In the genomic region with DNA sequence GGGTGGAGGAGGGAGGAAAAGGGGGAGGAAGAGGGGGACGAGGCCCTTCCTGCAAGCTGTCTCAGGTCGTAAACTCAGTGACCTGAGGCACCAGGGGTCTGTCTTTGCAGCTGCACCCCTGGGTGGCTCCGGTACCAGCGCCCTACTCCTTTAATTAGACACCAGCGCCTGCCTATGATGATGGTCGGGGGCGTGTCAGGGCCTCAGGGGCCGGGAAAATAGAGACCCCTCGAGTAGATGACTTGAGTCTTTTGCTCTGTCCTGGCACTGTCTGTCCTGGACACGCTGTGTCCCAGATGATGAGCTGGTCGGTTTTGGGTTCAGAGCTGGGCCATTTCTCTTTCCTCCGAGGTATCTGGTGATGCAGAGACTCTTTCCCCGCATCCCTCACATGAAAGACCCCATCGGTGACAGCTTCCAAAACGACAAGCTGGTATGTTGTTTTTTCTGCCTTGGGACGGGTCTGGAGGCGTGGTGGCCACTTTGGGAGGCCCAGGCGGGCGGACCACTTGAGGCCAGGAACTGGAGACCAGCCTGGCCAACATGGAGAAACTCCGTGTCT, we compare ENCODE assay signal across 1 cellular context.
TF ChIP-seq lines count a peak whose summit lies in the region.

No MANE protein-coding gene starts in this region.

TF ChIP-seq in WTC11, 78 proteins besides CTCF, POLR2A, EP300 and RAD21 (continued from another document):
- TF ChIP-seq, protein P1, sequence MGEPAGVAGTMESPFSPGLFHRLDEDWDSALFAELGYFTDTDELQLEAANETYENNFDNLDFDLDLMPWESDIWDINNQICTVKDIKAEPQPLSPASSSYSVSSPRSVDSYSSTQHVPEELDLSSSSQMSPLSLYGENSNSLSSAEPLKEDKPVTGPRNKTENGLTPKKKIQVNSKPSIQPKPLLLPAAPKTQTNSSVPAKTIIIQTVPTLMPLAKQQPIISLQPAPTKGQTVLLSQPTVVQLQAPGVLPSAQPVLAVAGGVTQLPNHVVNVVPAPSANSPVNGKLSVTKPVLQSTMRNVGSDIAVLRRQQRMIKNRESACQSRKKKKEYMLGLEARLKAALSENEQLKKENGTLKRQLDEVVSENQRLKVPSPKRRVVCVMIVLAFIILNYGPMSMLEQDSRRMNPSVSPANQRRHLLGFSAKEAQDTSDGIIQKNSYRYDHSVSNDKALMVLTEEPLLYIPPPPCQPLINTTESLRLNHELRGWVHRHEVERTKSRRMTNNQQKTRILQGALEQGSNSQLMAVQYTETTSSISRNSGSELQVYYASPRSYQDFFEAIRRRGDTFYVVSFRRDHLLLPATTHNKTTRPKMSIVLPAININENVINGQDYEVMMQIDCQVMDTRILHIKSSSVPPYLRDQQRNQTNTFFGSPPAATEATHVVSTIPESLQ (CRISPR knock-in tag; IDR thresholded peaks at IDR 0.05), result no peak
- TF ChIP-seq ETV6 (CRISPR knock-in tag; IDR thresholded peaks at IDR 0.05), result no peak
- TF ChIP-seq, protein P2, sequence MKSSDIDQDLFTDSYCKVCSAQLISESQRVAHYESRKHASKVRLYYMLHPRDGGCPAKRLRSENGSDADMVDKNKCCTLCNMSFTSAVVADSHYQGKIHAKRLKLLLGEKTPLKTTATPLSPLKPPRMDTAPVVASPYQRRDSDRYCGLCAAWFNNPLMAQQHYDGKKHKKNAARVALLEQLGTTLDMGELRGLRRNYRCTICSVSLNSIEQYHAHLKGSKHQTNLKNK (CRISPR knock-in tag; IDR thresholded peaks at IDR 0.05), result no peak
- TF ChIP-seq, protein P3, sequence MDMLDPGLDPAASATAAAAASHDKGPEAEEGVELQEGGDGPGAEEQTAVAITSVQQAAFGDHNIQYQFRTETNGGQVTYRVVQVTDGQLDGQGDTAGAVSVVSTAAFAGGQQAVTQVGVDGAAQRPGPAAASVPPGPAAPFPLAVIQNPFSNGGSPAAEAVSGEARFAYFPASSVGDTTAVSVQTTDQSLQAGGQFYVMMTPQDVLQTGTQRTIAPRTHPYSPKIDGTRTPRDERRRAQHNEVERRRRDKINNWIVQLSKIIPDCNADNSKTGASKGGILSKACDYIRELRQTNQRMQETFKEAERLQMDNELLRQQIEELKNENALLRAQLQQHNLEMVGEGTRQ (CRISPR knock-in tag; IDR thresholded peaks at IDR 0.05), result no peak
- no peak for TF ChIP-seq GABPB1 (CRISPR knock-in tag; IDR thresholded peaks at IDR 0.05)
- TF ChIP-seq, protein P4, sequence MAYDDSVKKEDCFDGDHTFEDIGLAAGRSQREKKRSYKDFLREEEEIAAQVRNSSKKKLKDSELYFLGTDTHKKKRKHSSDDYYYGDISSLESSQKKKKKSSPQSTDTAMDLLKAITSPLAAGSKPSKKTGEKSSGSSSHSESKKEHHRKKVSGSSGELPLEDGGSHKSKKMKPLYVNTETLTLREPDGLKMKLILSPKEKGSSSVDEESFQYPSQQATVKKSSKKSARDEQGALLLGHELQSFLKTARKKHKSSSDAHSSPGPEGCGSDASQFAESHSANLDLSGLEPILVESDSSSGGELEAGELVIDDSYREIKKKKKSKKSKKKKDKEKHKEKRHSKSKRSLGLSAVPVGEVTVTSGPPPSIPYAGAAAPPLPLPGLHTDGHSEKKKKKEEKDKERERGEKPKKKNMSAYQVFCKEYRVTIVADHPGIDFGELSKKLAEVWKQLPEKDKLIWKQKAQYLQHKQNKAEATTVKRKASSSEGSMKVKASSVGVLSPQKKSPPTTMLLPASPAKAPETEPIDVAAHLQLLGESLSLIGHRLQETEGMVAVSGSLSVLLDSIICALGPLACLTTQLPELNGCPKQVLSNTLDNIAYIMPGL (CRISPR knock-in tag; IDR thresholded peaks at IDR 0.05), result no peak
- TF ChIP-seq, protein P5, sequence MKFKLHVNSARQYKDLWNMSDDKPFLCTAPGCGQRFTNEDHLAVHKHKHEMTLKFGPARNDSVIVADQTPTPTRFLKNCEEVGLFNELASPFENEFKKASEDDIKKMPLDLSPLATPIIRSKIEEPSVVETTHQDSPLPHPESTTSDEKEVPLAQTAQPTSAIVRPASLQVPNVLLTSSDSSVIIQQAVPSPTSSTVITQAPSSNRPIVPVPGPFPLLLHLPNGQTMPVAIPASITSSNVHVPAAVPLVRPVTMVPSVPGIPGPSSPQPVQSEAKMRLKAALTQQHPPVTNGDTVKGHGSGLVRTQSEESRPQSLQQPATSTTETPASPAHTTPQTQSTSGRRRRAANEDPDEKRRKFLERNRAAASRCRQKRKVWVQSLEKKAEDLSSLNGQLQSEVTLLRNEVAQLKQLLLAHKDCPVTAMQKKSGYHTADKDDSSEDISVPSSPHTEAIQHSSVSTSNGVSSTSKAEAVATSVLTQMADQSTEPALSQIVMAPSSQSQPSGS (CRISPR knock-in tag; IDR thresholded peaks at IDR 0.05; ENCODE audit: borderline replicate concordance, low read depth), result no peak
- TF ChIP-seq, protein P6, sequence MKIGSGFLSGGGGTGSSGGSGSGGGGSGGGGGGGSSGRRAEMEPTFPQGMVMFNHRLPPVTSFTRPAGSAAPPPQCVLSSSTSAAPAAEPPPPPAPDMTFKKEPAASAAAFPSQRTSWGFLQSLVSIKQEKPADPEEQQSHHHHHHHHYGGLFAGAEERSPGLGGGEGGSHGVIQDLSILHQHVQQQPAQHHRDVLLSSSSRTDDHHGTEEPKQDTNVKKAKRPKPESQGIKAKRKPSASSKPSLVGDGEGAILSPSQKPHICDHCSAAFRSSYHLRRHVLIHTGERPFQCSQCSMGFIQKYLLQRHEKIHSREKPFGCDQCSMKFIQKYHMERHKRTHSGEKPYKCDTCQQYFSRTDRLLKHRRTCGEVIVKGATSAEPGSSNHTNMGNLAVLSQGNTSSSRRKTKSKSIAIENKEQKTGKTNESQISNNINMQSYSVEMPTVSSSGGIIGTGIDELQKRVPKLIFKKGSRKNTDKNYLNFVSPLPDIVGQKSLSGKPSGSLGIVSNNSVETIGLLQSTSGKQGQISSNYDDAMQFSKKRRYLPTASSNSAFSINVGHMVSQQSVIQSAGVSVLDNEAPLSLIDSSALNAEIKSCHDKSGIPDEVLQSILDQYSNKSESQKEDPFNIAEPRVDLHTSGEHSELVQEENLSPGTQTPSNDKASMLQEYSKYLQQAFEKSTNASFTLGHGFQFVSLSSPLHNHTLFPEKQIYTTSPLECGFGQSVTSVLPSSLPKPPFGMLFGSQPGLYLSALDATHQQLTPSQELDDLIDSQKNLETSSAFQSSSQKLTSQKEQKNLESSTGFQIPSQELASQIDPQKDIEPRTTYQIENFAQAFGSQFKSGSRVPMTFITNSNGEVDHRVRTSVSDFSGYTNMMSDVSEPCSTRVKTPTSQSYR (CRISPR knock-in tag; IDR thresholded peaks at IDR 0.05), result no peak
- no peak for TF ChIP-seq ZNF232 (CRISPR knock-in tag; IDR thresholded peaks at IDR 0.05)
- TF ChIP-seq, protein P7, sequence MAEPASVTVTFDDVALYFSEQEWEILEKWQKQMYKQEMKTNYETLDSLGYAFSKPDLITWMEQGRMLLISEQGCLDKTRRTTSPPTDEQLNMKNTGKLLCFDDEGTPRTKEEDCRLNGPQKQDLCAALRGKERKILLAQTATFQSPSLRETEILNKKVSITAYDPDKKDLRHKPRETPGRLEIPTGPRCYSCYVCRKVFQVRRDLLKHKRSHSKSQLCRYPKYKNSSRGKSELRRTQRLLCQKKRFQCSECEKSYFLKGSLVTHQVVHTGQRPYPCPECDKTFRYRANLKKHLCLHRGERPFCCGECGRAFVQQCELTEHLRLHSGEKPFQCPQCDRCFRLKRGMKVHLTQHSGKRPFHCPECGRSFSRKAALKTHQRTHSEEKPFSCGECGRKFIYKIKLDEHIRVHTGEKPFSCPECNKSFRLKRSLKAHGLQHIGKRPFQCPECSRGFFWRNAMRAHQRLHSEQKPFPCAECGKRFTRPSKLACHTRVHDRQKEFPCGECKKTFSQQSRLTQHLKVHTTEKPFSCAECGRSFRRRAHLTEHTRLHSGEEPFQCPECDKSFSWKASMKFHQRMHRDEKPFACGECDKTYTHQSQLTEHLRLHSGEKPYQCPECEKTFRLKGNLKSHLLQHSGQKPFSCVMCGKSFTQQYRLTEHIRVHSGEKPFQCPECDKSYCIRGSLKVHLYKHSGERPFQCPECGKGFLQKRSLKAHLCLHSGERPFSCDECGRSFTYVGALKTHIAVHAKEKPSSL (CRISPR knock-in tag; conservative IDR thresholded peaks at IDR 0.05), result peak; percentile 71; the same call in 1 of the 2 replicates
- TF ChIP-seq RORB (CRISPR knock-in tag; IDR thresholded peaks at IDR 0.05), result no peak
- no peak for TF ChIP-seq ZBTB21 (CRISPR knock-in tag; IDR thresholded peaks at IDR 0.05; ENCODE audit: borderline replicate concordance)
- TF ChIP-seq CREM (CRISPR knock-in tag; IDR thresholded peaks at IDR 0.05), result no peak
- TF ChIP-seq, protein P8, sequence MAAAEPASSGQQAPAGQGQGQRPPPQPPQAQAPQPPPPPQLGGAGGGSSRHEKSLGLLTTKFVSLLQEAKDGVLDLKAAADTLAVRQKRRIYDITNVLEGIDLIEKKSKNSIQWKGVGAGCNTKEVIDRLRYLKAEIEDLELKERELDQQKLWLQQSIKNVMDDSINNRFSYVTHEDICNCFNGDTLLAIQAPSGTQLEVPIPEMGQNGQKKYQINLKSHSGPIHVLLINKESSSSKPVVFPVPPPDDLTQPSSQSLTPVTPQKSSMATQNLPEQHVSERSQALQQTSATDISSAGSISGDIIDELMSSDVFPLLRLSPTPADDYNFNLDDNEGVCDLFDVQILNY (CRISPR knock-in tag; IDR thresholded peaks at IDR 0.05), result no peak
